Comparison of ENCODE assay signal across 1 cellular context in genomic region chr5:69503144-69503488, GRCh38.
A peak's percentile ranks its signal among the peaks of the same experiment; 100 is the strongest.
TF ChIP-seq lines count a peak whose summit lies in the region.

No MANE protein-coding gene starts in this region.

TF ChIP-seq in K562, 482 proteins besides CTCF, POLR2A, EP300 and RAD21 (continued from another document):
- TF ChIP-seq HBP1 (CRISPR knock-in tag; IDR thresholded peaks at IDR 0.05) (no peak), WHSC1 (IDR thresholded peaks at IDR 0.05; ENCODE audit: low read length) (no peak), ATF3 (IDR thresholded peaks at IDR 0.05) (peak; percentile 13; the same call in 1 of the 2 replicates), ATF3 (CRISPR knock-in tag; conservative IDR thresholded peaks at IDR 0.05) (no peak)
